20 cellular contexts compared by ENCODE assay signal in genomic region chr3:170057550-170057949, GRCh38. TPM values are rescaled to one million over a fixed set of nuclear protein-coding genes. Genes with fewer than 3 reads are reported as not detected.
DNase-seq lines count a peak whose midpoint lies in the region; ATAC-seq, FAIRE-seq and TF ChIP-seq lines count a peak whose summit lies in the region.
"Had no signal": no experiment of that assay in that cellular context is flagged by ENCODE, and none has a peak within 500 bp of the region (broad histone marks: within the 10 kb centered on the region; RNA-seq: fewer than 3 reads in every experiment).

No MANE protein-coding gene starts in this region.

- H3K27me3 ChIP-seq in OCI-LY3 (ENCODE audit: low read depth, low read length), result peaks cover 71% of the 10 kb centered on the region
- no peaks in the 10 kb centered on the region for H3K27me3 ChIP-seq in H1 (replicated peaks in 1 of 4; ENCODE audit: control insufficient read depth in 3 of 4, extremely low read depth in 1 of 4, insufficient read depth in 3 of 4, low read length in 3 of 4)
- H3K27me3 ChIP-seq: SJCRH30, upper lobe of left lung had no signal

- H3K79me1 ChIP-seq in H1 (ENCODE audit: low read depth, low read length), result no peaks in the 10 kb centered on the region

- H2BK5ac ChIP-seq in H1 (ENCODE audit: low read depth, low read length), result peak overlapping the region; percentile 12; the same call in 1 of the 2 replicates

- H3K18ac ChIP-seq in H1 (ENCODE audit: extremely low read depth, low read length), result peak overlapping the region; percentile 85; the same call in 1 of the 2 replicates

- H3K4me3 ChIP-seq in OCI-LY3 (ENCODE audit: low read length) (peak overlapping the region; percentile 2; the same call in 1 of the 2 replicates), H1 (ENCODE audit: extremely low read depth in 1 of 4, insufficient read depth in 2 of 4, low read depth in 3 of 4, low read length in 4 of 4) (no peak overlapping the region), foreskin fibroblast (ENCODE audit: low read depth in 1 of 2, low read length in 2 of 2) (no peak overlapping the region)
- H3K4me3 ChIP-seq: left ventricle myocardium inferior, SJCRH30, upper lobe of left lung had no signal

- no peak for DNase-seq in natural killer cell treated with Interleukin-12 subunit alpha and Interleukin-12 subunit beta and Interleukin-15 and Interleukin-18, amount 100 ng/mL, for 72 hours (ENCODE audit: low spot score)
- DNase-seq in natural killer cell (no peak), H1 (ENCODE audit: low read depth in 1 of 2, low spot score in 2 of 2) (peak in 1 of 2 experiments; percentile 39), NCI-H1930 (lab: John Stamatoyannopoulos, UW) (no peak), NK-92 (lab: John Stamatoyannopoulos, UW; ENCODE audit: unreplicated experiment) (no peak), foreskin fibroblast (no peak), HK-2 (ENCODE audit: unreplicated experiment) (no peak)
- DNase-seq: effector CD8-positive, alpha-beta T cell; HCEC 1CT; left ventricle myocardium inferior; naive thymus-derived CD4-positive, alpha-beta T cell; NCI-H1092 treated with DMSO at 0.1 percent for 48 hours; NCI-H2171 treated with DMSO at 0.1 percent for 48 hours; SJCRH30; stimulated activated CD4-positive, alpha-beta T cell treated with anti-CD3 and anti-CD28 coated beads, Interleukin-1b, Interleukin-23, amount 100 ng/mL, for 48 hours had no signal

- H4K91ac ChIP-seq in H1 (replicated peaks; ENCODE audit: insufficient read length, low read length), result peak overlapping the region; percentile 81

- 0 out of 2 replicates have a peak overlapping the region, but pooled peaks have one; percentile 10 for H2BK12ac ChIP-seq in H1 (ENCODE audit: low read depth, low read length)

- H3K23ac ChIP-seq in H1 (ENCODE audit: insufficient read length), result no peak overlapping the region

- H4K20me1 ChIP-seq in OCI-LY3 (ENCODE audit: insufficient read depth, low read length) (peaks cover 24% of the 10 kb centered on the region; the same call in 1 of the 2 replicates), H1 (replicated peaks in 1 of 2; ENCODE audit: control insufficient read depth in 1 of 2, insufficient read depth in 2 of 2, low read length in 2 of 2) (no peaks in the 10 kb centered on the region)

- H3K36me3 ChIP-seq in OCI-LY3 (replicated peaks; ENCODE audit: low read depth, low read length), result no peaks in the 10 kb centered on the region
- H3K36me3 ChIP-seq in H1 (ENCODE audit: control insufficient read depth in 2 of 4, insufficient read depth in 4 of 4, low read length in 3 of 4), result no peaks in the 10 kb centered on the region
- H3K36me3 ChIP-seq: left ventricle myocardium inferior, SJCRH30, upper lobe of left lung had no signal

- peaks cover 32 to 51% of the 10 kb centered on the region in 2 donors for H3K4me1 Mint-ChIP-seq in natural killer cell treated with Interleukin-12 subunit alpha and Interleukin-12 subunit beta and Interleukin-15 and Interleukin-18, amount 100 ng/mL, for 72 hours (ENCODE audit: low read depth in 2 of 2)
- H3K4me1 Mint-ChIP-seq in natural killer cell, result peaks cover 7 to 10% of the 10 kb centered on the region in 2 donors

- H3K27me3 Mint-ChIP-seq in natural killer cell treated with Interleukin-12 subunit alpha and Interleukin-12 subunit beta and Interleukin-15 and Interleukin-18, amount 100 ng/mL, for 72 hours, result peaks cover 0 to 2% of the 10 kb centered on the region in 2 donors
- no peaks in the 10 kb centered on the region for H3K27me3 Mint-ChIP-seq in natural killer cell (ENCODE audit: low read depth in 2 of 2)
- H3K27me3 Mint-ChIP-seq: activated naive CD4-positive, alpha-beta T cell treated with anti-CD3 and anti-CD28 coated beads, Interleukin-2, amount 50 U/mL, for 24 hours; naive thymus-derived CD4-positive, alpha-beta T cell had no signal

- POLR2A ChIA-PET in H1 (lab: Charles Lee; ENCODE audit: partially characterized antibody), result interaction anchor here (0.6 to 1.2 kb wide), 2 partner anchors 21 to 1314 kb away, joined by 3 to 4 read pairs; no protein-coding TSS in a partner anchor

- H3K23me2 ChIP-seq in H1 (ENCODE audit: low read depth, low read length), result no peaks in the 10 kb centered on the region

- TF ChIP-seq CTCF in natural killer cell (IDR thresholded peaks at IDR 0.05) (no peak), OCI-LY3 (IDR thresholded peaks at IDR 0.05; ENCODE audit: low read depth, low read length) (no peak), H1 (IDR thresholded peaks at IDR 0.05; ENCODE audit: control extremely low read depth in 1 of 3, insufficient read depth in 1 of 3, low read depth in 1 of 3, low read length in 3 of 3) (no peak), foreskin fibroblast (IDR thresholded peaks at IDR 0.05; ENCODE audit: low read depth, low read length) (no peak)

- no peak for TF ChIP-seq POLR2A in H1 (IDR thresholded peaks at IDR 0.05; ENCODE audit: control extremely low read depth in 1 of 2, low read depth in 2 of 2, low read length in 2 of 2)

- H2BK120ac ChIP-seq in H1 (replicated peaks; ENCODE audit: low read depth, low read length), result no peak overlapping the region

- H3K4me2 ChIP-seq in OCI-LY3 (ENCODE audit: low read length) (peak overlapping the region; percentile 57), H1 (ENCODE audit: insufficient read depth in 1 of 2, low read depth in 2 of 2, low read length in 2 of 2) (no peak overlapping the region)

- TF ChIP-seq RAD21 in H1 (IDR thresholded peaks at IDR 0.05 in 1 of 2, conservative IDR thresholded peaks at IDR 0.05 in 1 of 2; ENCODE audit: low read depth in 2 of 2, low read length in 2 of 2), result no peak

- no peak overlapping the region for H3K14ac ChIP-seq in H1 (ENCODE audit: insufficient read length)

- CTCF ChIA-PET in H1 (lab: Charles Lee; ENCODE audit: partially characterized antibody), result interaction anchor here (0.6 to 1.7 kb wide), 6 partner anchors 8 to 128 kb away, joined by 3 to 8 read pairs (median 3); partner anchors contain the start of gene SEC62

- H3K4me3 Mint-ChIP-seq in natural killer cell treated with Interleukin-12 subunit alpha and Interleukin-12 subunit beta and Interleukin-15 and Interleukin-18, amount 100 ng/mL, for 72 hours, result peak overlapping the region; percentile 84
- H3K4me3 Mint-ChIP-seq in natural killer cell, result no peak overlapping the region
- H3K4me3 Mint-ChIP-seq: activated naive CD4-positive, alpha-beta T cell treated with anti-CD3 and anti-CD28 coated beads, Interleukin-2, amount 50 U/mL, for 24 hours had no signal

- intact Hi-C loops in natural killer cell (cut with micrococcal nuclease), result no loop called here

- H3K9me3 ChIP-seq in OCI-LY3 (ENCODE audit: insufficient read depth, low read length), result 0 out of 2 replicates have a peak, but pooled peaks cover 1% of the 10 kb centered on the region
- H3K9me3 ChIP-seq in H1 (ENCODE audit: insufficient read depth in 2 of 2, low read depth in 1 of 2, low read length in 1 of 2), result no peaks in the 10 kb centered on the region
- H3K9me3 ChIP-seq: left ventricle myocardium inferior, SJCRH30, upper lobe of left lung had no signal

- H2AFZ ChIP-seq in OCI-LY3 (ENCODE audit: low read depth, low read length) (no peak overlapping the region), H1 (ENCODE audit: low read length) (peak overlapping the region; percentile 64)

- no peak overlapping the region for H3K4ac ChIP-seq in H1 (replicated peaks; ENCODE audit: insufficient read length, low read depth, low read length)

- no peak overlapping the region for H4K8ac ChIP-seq in H1 (ENCODE audit: extremely low read depth, insufficient read depth, low read length)

- H2BK15ac ChIP-seq in H1 (ENCODE audit: low read length), result no peak overlapping the region

- H3K27ac Mint-ChIP-seq in natural killer cell treated with Interleukin-12 subunit alpha and Interleukin-12 subunit beta and Interleukin-15 and Interleukin-18, amount 100 ng/mL, for 72 hours, result peak overlapping the region; percentile 83 to 92
- no peak overlapping the region for H3K27ac Mint-ChIP-seq in natural killer cell
- H3K27ac Mint-ChIP-seq: activated naive CD4-positive, alpha-beta T cell treated with anti-CD3 and anti-CD28 coated beads, Interleukin-2, amount 50 U/mL, for 24 hours had no signal

- no peak overlapping the region for H3K56ac ChIP-seq in H1 (replicated peaks; ENCODE audit: insufficient read length, low read depth, low read length)

- H3K27ac ChIP-seq in OCI-LY3 (ENCODE audit: low read length) (no peak overlapping the region), H1 (ENCODE audit: low read depth, low read length) (no peak overlapping the region)
- H3K27ac ChIP-seq: left ventricle myocardium inferior, SJCRH30, upper lobe of left lung had no signal

- TF ChIP-seq EP300 in H1 (IDR thresholded peaks at IDR 0.05; ENCODE audit: borderline replicate concordance in 1 of 2, low read depth in 2 of 2, low read length in 2 of 2), result no peak

- H3K9ac ChIP-seq in OCI-LY3 (ENCODE audit: low read length) (no peak overlapping the region), H1 (replicated peaks in 1 of 4; ENCODE audit: extremely low read depth in 1 of 4, low read depth in 3 of 4, low read length in 3 of 4) (no peak overlapping the region)

- no peak overlapping the region for H4K5ac ChIP-seq in H1 (ENCODE audit: insufficient read length, low read depth, low read length)

- H2AK5ac ChIP-seq in H1 (ENCODE audit: low read depth, low read length), result no peak overlapping the region

- WGBS in H1 (ENCODE audit: extremely low coverage in 1 of 2, insufficient coverage in 1 of 2, insufficient read length in 1 of 2, insufficient replicate concordance in 2 of 2, low coverage in 1 of 2, low lambda C conversion rate in 2 of 2, missing lambda C conversion rate in 1 of 2), 2 experiments, result 90% methylated on average over 3 of the region's 3 CpGs; no CpG with 5 or more reads in 1 of the 2 experiments

- no peak overlapping the region for H2BK20ac ChIP-seq in H1 (ENCODE audit: low read length)

- H3K79me2 ChIP-seq in OCI-LY3 (ENCODE audit: low read length), result no peaks in the 10 kb centered on the region
- H3K79me2 ChIP-seq in H1 (ENCODE audit: control insufficient read depth in 1 of 2, insufficient read depth in 2 of 2, low read length in 2 of 2), result no peaks in the 10 kb centered on the region

- H3K36me3 Mint-ChIP-seq in natural killer cell treated with Interleukin-12 subunit alpha and Interleukin-12 subunit beta and Interleukin-15 and Interleukin-18, amount 100 ng/mL, for 72 hours, result peaks cover 5% of the 10 kb centered on the region
- H3K36me3 Mint-ChIP-seq in natural killer cell, result no peaks in the 10 kb centered on the region

- peaks cover 2% of the 10 kb centered on the region for H3K9me3 Mint-ChIP-seq in natural killer cell treated with Interleukin-12 subunit alpha and Interleukin-12 subunit beta and Interleukin-15 and Interleukin-18, amount 100 ng/mL, for 72 hours
- no peaks in the 10 kb centered on the region for H3K9me3 Mint-ChIP-seq in natural killer cell
- H3K9me3 Mint-ChIP-seq: activated naive CD4-positive, alpha-beta T cell treated with anti-CD3 and anti-CD28 coated beads, Interleukin-2, amount 50 U/mL, for 24 hours; naive thymus-derived CD4-positive, alpha-beta T cell had no signal

- peak; percentile 28 for FAIRE-seq in H1 (lab: Jason Lieb, UNC)
- FAIRE-seq: bronchial epithelial cell had no signal

- H3K4me1 ChIP-seq in OCI-LY3 (ENCODE audit: low read length) (peaks cover 41% of the 10 kb centered on the region), H1 (replicated peaks in 1 of 4; ENCODE audit: control insufficient read depth in 3 of 4, insufficient read depth in 4 of 4, low read length in 3 of 4) (peaks cover 6 to 17% (median 15%) of the 10 kb centered on the region in 4 experiments)
- H3K4me1 ChIP-seq: left ventricle myocardium inferior, SJCRH30 had no signal

- no peak for ATAC-seq in natural killer cell treated with Interleukin-12 subunit alpha and Interleukin-12 subunit beta and Interleukin-15 and Interleukin-18, amount 100 ng/mL, for 72 hours
- no peak for ATAC-seq in natural killer cell
- ATAC-seq: naive thymus-derived CD4-positive, alpha-beta T cell; right cardiac atrium had no signal

RNA-seq across cellular contexts. Expression of gene GPR160, which starts 19.8 kb away (rescaled TPM):
- total RNA-seq in natural killer cell treated with Interleukin-12 subunit alpha and Interleukin-12 subunit beta and Interleukin-15 and Interleukin-18, amount 100 ng/mL, for 72 hours, result 10 to 100 TPM; 12.1 to 12.4 TPM
- total RNA-seq in natural killer cell, result 1 to 10 TPM; 1.8 to 5.5 (median 3.8) TPM
- 16.6 and 16.7 TPM in 2 replicates for total RNA-seq in H1 (2021; fragmentation: NEBNext Ultra II Directional; extraction: Animal tissue kit (Norgen Biotek cat#: 25700))
- 8.2 and 14.3 TPM in 2 replicates for polyA plus RNA-seq in H1 (2011; rRNA removed)
- polyA plus RNA-seq in H1 (2011; cell fraction: cytosol; rRNA removed), result 15.1 TPM
- polyA plus RNA-seq in H1 (2011; cell fraction: nucleus; rRNA removed), result 6.2 TPM
- 6.7 to 9.8 TPM (median 8.9 TPM) in 4 replicates for polyA plus RNA-seq in H1 (2012, experiment 1 of 2)
- polyA plus RNA-seq in H1 (2012, experiment 2 of 2), result 5.7 TPM
- polyA plus RNA-seq in H1 (2013, experiment 1 of 2), result 31.7 TPM
- 30.9 TPM for polyA plus RNA-seq in H1 (2013, experiment 2 of 2)
- 7.4 and 10.8 TPM in 2 replicates for polyA minus RNA-seq in H1 (2011; rRNA and poly(A)+ RNA removed)
- polyA minus RNA-seq in H1 (2011; cell fraction: cytosol; rRNA and poly(A)+ RNA removed), result 9.7 TPM
- polyA minus RNA-seq in H1 (2011; cell fraction: nucleus; rRNA and poly(A)+ RNA removed), result 14.4 TPM

Comparison
In these comparisons a context has a peak if more than half of its experiments do, and no peak if none do; other contexts are left out.
1. H3K27ac Mint-ChIP-seq: peak in natural killer cell treated with Interleukin-12 subunit alpha and Interleukin-12 subunit beta and Interleukin-15 and Interleukin-18, amount 100 ng/mL, for 72 hours (2 of 2); none in natural killer cell (0 of 2).